ENCODE assay signal across 1 cellular context in genomic region chr10:73853196-73853595, GRCh38.
TF ChIP-seq lines count a peak whose summit lies in the region.

No MANE protein-coding gene starts in this region.

TF ChIP-seq in WTC11, 78 proteins besides CTCF, POLR2A, EP300 and RAD21 (continued from another document):
- TF ChIP-seq HMGXB4 (CRISPR knock-in tag; IDR thresholded peaks at IDR 0.05) (no peak), RORB (CRISPR knock-in tag; IDR thresholded peaks at IDR 0.05) (no peak), PREB (CRISPR knock-in tag; IDR thresholded peaks at IDR 0.05; ENCODE audit: borderline replicate concordance) (no peak), KAT7 (CRISPR knock-in tag; IDR thresholded peaks at IDR 0.05; ENCODE audit: borderline replicate concordance) (no peak)
